Comparison of ENCODE assay signal across 18 cellular contexts in the genomic region with DNA sequence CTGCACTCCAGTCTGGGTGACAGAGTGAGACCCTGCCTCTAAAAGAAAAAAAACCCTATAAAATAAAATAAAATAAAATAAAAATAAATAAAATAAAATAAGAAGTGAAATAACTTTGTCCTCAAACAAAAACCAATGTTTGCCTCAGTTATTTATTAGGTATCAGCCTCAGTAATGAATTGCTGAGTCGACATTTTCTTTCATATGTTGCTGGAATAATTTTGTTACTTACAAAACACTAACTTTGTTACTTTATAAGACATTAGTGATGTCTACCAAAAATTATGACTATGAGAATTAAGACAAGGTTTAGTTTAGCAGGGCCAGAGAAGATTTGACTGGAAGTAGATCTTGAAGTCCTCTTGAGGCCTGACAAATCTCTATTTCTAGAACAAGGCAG.
DNase-seq lines count a peak whose midpoint lies in the region; ATAC-seq, FAIRE-seq and TF ChIP-seq lines count a peak whose summit lies in the region.
"Had no signal": no experiment of that assay in that cellular context is flagged by ENCODE, and none has a peak within 500 bp of the region (broad histone marks: within the 10 kb centered on the region; RNA-seq: fewer than 3 reads in every experiment).

No MANE protein-coding gene starts in this region.

- TF ChIP-seq POLR2A in A549 (IDR thresholded peaks at IDR 0.05; ENCODE audit: low read length) (no peak), IMR-90 (IDR thresholded peaks at IDR 0.05; ENCODE audit: low read depth, low read length) (no peak), K562 (conservative IDR thresholded peaks at IDR 0.05) (no peak), breast epithelium (IDR thresholded peaks at IDR 0.05) (no peak)

- H2BK5ac ChIP-seq in IMR-90 (ENCODE audit: low read depth, low read length, poor library complexity, severe bottlenecking): no peak overlapping the region
- no peak overlapping the region for H2BK5ac ChIP-seq in H9 (ENCODE audit: insufficient read length, low read length)

- H4K5ac ChIP-seq in IMR-90 (ENCODE audit: low read depth, low read length) (no peak overlapping the region), H9 (ENCODE audit: insufficient read length, low read depth, low read length) (no peak overlapping the region)

- H3K27ac ChIP-seq in A549: no peak overlapping the region
- H3K27ac ChIP-seq in IMR-90 (ENCODE audit: insufficient read depth, low read length): no peak overlapping the region
- no peak overlapping the region for H3K27ac ChIP-seq in K562 (ENCODE audit: extremely low read depth, low read depth, low read length)
- no peak overlapping the region for H3K27ac ChIP-seq in breast epithelium
- H3K27ac ChIP-seq in H9 (ENCODE audit: insufficient read length, low read depth, low read length): no peak overlapping the region
- H3K27ac ChIP-seq: GM23248 had no signal

- H2AFZ ChIP-seq in IMR-90 (replicated peaks; ENCODE audit: low read length, poor library complexity) (no peak overlapping the region), K562 (ENCODE audit: low read depth, low read length) (no peak overlapping the region), H9 (ENCODE audit: low read length) (no peak overlapping the region)
- H2AFZ ChIP-seq: GM23248 had no signal

- no peaks in the 10 kb centered on the region for H3K27me3 Mint-ChIP-seq in H9 (ENCODE audit: low read depth)
- H3K27me3 Mint-ChIP-seq: CD4-positive, alpha-beta memory T cell had no signal

- H3K9ac ChIP-seq in IMR-90 (ENCODE audit: low read depth, low read length) (no peak overlapping the region), K562 (ENCODE audit: insufficient read depth in 1 of 2, low read depth in 2 of 2, low read length in 2 of 2) (no peak overlapping the region), H9 (ENCODE audit: extremely low read depth, insufficient read length, low read length) (no peak overlapping the region)
- H3K9ac ChIP-seq: GM23248 had no signal

- no peaks in the 10 kb centered on the region for H3K9me3 Mint-ChIP-seq in H9

- H4K91ac ChIP-seq in IMR-90 (ENCODE audit: insufficient read depth, low read depth, low read length) (no peak overlapping the region), H9 (ENCODE audit: insufficient read length, low read depth, low read length) (no peak overlapping the region)

- TF ChIP-seq RAD21 in A549 (conservative IDR thresholded peaks at IDR 0.05 in 1 of 2, IDR thresholded peaks at IDR 0.05 in 1 of 2): no peak
- TF ChIP-seq RAD21 in IMR-90 (IDR thresholded peaks at IDR 0.05; ENCODE audit: low read length): no peak
- no peak for TF ChIP-seq RAD21 in K562 (CRISPR knock-in tag; conservative IDR thresholded peaks at IDR 0.05 in 1 of 2, IDR thresholded peaks at IDR 0.05 in 1 of 2)

- no peak overlapping the region for H2AK5ac ChIP-seq in IMR-90 (ENCODE audit: low read depth, low read length)
- no peak overlapping the region for H2AK5ac ChIP-seq in H9 (ENCODE audit: insufficient read length, low read length)

- H3K9me3 ChIP-seq in A549 (no peaks in the 10 kb centered on the region), IMR-90 (ENCODE audit: control insufficient read depth, insufficient read depth, low read length) (no peaks in the 10 kb centered on the region), K562 (replicated peaks; ENCODE audit: control insufficient read depth, insufficient read depth, low read depth, low read length) (no peaks in the 10 kb centered on the region), breast epithelium (no peaks in the 10 kb centered on the region), H9 (ENCODE audit: control insufficient read depth, low read depth, low read length) (no peaks in the 10 kb centered on the region)
- H3K9me3 ChIP-seq: HAP-1 had no signal

- no peak for TF ChIP-seq CTCF in A549 (IDR thresholded peaks at IDR 0.05)
- TF ChIP-seq CTCF in IMR-90 (conservative IDR thresholded peaks at IDR 0.05; ENCODE audit: low read depth, low read length): no peak
- no peak for TF ChIP-seq CTCF in K562 (IDR thresholded peaks at IDR 0.05 in 2 of 3, conservative IDR thresholded peaks at IDR 0.05 in 1 of 3; ENCODE audit: insufficient read depth in 2 of 3, low read depth in 1 of 3, low read length in 3 of 3)
- TF ChIP-seq CTCF in breast epithelium (IDR thresholded peaks at IDR 0.05): no peak
- TF ChIP-seq CTCF in H9 (conservative IDR thresholded peaks at IDR 0.05): no peak

- no peak for DNase-seq in A549 (ENCODE audit: low read depth in 1 of 2, low spot score in 1 of 2)
- no peak for DNase-seq in IMR-90
- no peak for DNase-seq in K562 (ENCODE audit: extremely low read depth in 1 of 4, low spot score in 3 of 4)
- no peak for DNase-seq in breast epithelium (ENCODE audit: low spot score in 2 of 2)
- no peak for DNase-seq in H9
- DNase-seq: 8988T; C1 segment of cervical spinal cord; Calu3; CD4-positive, alpha-beta memory T cell; COR-L47; DMS53; DMS79 treated with DMSO at 0.1 percent for 48 hours; GM23248; HFFc6 had no signal

- BruUV-seq in IMR-90 (replicated peaks; lab: Mats Ljungman, UMichigan) (no TSS peak), K562 (replicated peaks; lab: Mats Ljungman, UMichigan) (no TSS peak)

- no peaks in the 10 kb centered on the region for H4K20me1 ChIP-seq in IMR-90 (ENCODE audit: insufficient read depth, low read length)
- H4K20me1 ChIP-seq in K562 (replicated peaks; ENCODE audit: control insufficient read depth, insufficient read depth, low read length): no peaks in the 10 kb centered on the region
- H4K20me1 ChIP-seq in H9 (ENCODE audit: control insufficient read depth, insufficient read depth, insufficient read length): no peaks in the 10 kb centered on the region

- no peak overlapping the region for H3T11ph ChIP-seq in H9 (ENCODE audit: low read length)

- H3K23ac ChIP-seq in IMR-90 (ENCODE audit: low read depth, low read length): no peak overlapping the region
- no peak overlapping the region for H3K23ac ChIP-seq in H9 (ENCODE audit: insufficient read length, low read depth, low read length)

- intact Hi-C loops in IMR-90 (cut with micrococcal nuclease) (no loop called here), K562 (cut with micrococcal nuclease) (no loop called here), breast epithelium (cut with DNase I; ENCODE audit: low total_unique reads) (no loop called here)

- no peak overlapping the region for H2BK120ac ChIP-seq in IMR-90 (ENCODE audit: low read depth, low read length)
- H2BK120ac ChIP-seq in H9 (ENCODE audit: low read depth, low read length, poor library complexity, severe bottlenecking): no peak overlapping the region

- WGBS in A549 (ENCODE audit: missing lambda C conversion rate): 0% methylated on average over 1 of the region's 1 CpG
- no CpG with 5 or more reads among the region's 1 CpG for WGBS in IMR-90 (ENCODE audit: extremely low coverage in 2 of 2, insufficient read length in 1 of 2), 2 experiments
- 0% methylated on average over 1 of the region's 1 CpG for WGBS in K562 (ENCODE audit: insufficient coverage, low coverage, missing lambda C conversion rate)
- no CpG with 5 or more reads among the region's 1 CpG for WGBS in H9 (ENCODE audit: extremely low coverage, insufficient read length, low lambda C conversion rate)

- no peaks in the 10 kb centered on the region for H3K9me1 ChIP-seq in IMR-90 (ENCODE audit: insufficient read depth, low read length)
- H3K9me1 ChIP-seq in K562 (ENCODE audit: control insufficient read depth, insufficient read depth, low read length): no peaks in the 10 kb centered on the region

- H3K27me3 ChIP-seq in IMR-90 (ENCODE audit: control insufficient read depth, insufficient read depth, low read length) (no peaks in the 10 kb centered on the region), K562 (ENCODE audit: control insufficient read depth in 2 of 2, insufficient read depth in 2 of 2, low read length in 2 of 2) (no peaks in the 10 kb centered on the region), breast epithelium (no peaks in the 10 kb centered on the region), H9 (ENCODE audit: insufficient read depth, low read length) (no peaks in the 10 kb centered on the region)

- H3K27ac Mint-ChIP-seq in H9: no peak overlapping the region
- H3K27ac Mint-ChIP-seq: CD4-positive, alpha-beta memory T cell; HFFc6 had no signal

- dilution Hi-C loops in IMR-90 (cut with HindIII; ENCODE audit: low sequenced_read_pairs, unreplicated experiment): no loop called here

- H2BK20ac ChIP-seq in IMR-90 (ENCODE audit: low read depth, low read length) (no peak overlapping the region), H9 (ENCODE audit: low read depth, low read length, poor library complexity, severe bottlenecking) (no peak overlapping the region)

- no peak overlapping the region for H3K56ac ChIP-seq in IMR-90 (ENCODE audit: extremely low read depth, insufficient read depth, low read length)
- no peak overlapping the region for H3K56ac ChIP-seq in H9 (ENCODE audit: insufficient read length, low read depth, low read length)

- H4K8ac ChIP-seq in IMR-90 (ENCODE audit: low read depth in 2 of 2, low read length in 2 of 2): no peak overlapping the region
- H4K8ac ChIP-seq in H9 (replicated peaks; ENCODE audit: insufficient read length, low read depth, low read length): no peak overlapping the region

- H3K4me2 ChIP-seq in A549 (no peak overlapping the region), IMR-90 (ENCODE audit: low read depth, low read length) (no peak overlapping the region), K562 (ENCODE audit: insufficient read depth, low read length) (no peak overlapping the region), H9 (ENCODE audit: insufficient read depth, insufficient read length, low read length) (no peak overlapping the region)

- H2AK9ac ChIP-seq in IMR-90 (replicated peaks; ENCODE audit: low read depth, low read length, poor library complexity): no peak overlapping the region

- H3K36me3 ChIP-seq in IMR-90 (ENCODE audit: control insufficient read depth, insufficient read depth, low read length) (no peaks in the 10 kb centered on the region), K562 (ENCODE audit: control insufficient read depth, insufficient read depth, low read length) (no peaks in the 10 kb centered on the region), breast epithelium (no peaks in the 10 kb centered on the region)
- H3K36me3 ChIP-seq: HAP-1 had no signal

- H3K23me2 ChIP-seq in H9 (ENCODE audit: insufficient read length, low read depth, low read length, poor library complexity, severe bottlenecking): no peaks in the 10 kb centered on the region

- H2BK12ac ChIP-seq in H9 (ENCODE audit: insufficient read length, low read depth, low read length): no peak overlapping the region

- no peak overlapping the region for H3K4ac ChIP-seq in IMR-90 (ENCODE audit: low read depth, low read length)
- H3K4ac ChIP-seq in H9 (ENCODE audit: low read depth, low read length): no peak overlapping the region

- H3K4me3 ChIP-seq in A549 (no peak overlapping the region), IMR-90 (ENCODE audit: insufficient read depth, low read depth, low read length) (no peak overlapping the region), K562 (no peak overlapping the region), breast epithelium (no peak overlapping the region)
- H3K4me3 ChIP-seq: GM23248, HAP-1 had no signal

- H3K4me1 ChIP-seq in A549: no peaks in the 10 kb centered on the region
- H3K4me1 ChIP-seq in IMR-90 (ENCODE audit: control insufficient read depth, insufficient read depth, low read length): no peaks in the 10 kb centered on the region
- H3K4me1 ChIP-seq in K562 (replicated peaks in 1 of 2; ENCODE audit: control insufficient read depth in 2 of 2, insufficient read depth in 2 of 2, low read length in 2 of 2): no peaks in the 10 kb centered on the region
- H3K4me1 ChIP-seq in breast epithelium: no peaks in the 10 kb centered on the region
- no peaks in the 10 kb centered on the region for H3K4me1 ChIP-seq in H9 (ENCODE audit: insufficient read depth, low read length)
- H3K4me1 ChIP-seq: HAP-1 had no signal

- no peaks in the 10 kb centered on the region for H3K4me1 Mint-ChIP-seq in H9
- H3K4me1 Mint-ChIP-seq: CD4-positive, alpha-beta memory T cell had no signal

- H3K79me1 ChIP-seq in IMR-90 (ENCODE audit: low read depth in 1 of 2, low read length in 2 of 2): no peaks in the 10 kb centered on the region
- no peaks in the 10 kb centered on the region for H3K79me1 ChIP-seq in H9 (ENCODE audit: insufficient read depth, low read depth, low read length, poor library complexity, severe bottlenecking)

- no peak for FAIRE-seq in A549 (lab: Jason Lieb, UNC)
- FAIRE-seq in K562 (lab: Jason Lieb, UNC): no peak
- FAIRE-seq: GM12892, GM19239 had no signal

- CTCF ChIA-PET in A549 (lab: Yijun Ruan, JAX) (no interaction called here), IMR-90 (lab: Yijun Ruan, JAX) (no interaction called here), K562 (lab: Yijun Ruan, JAX; ENCODE audit: low intra/inter-chr PET ratio) (no interaction called here)

- H3K4me3 Mint-ChIP-seq in H9: no peak overlapping the region
- H3K4me3 Mint-ChIP-seq: CD4-positive, alpha-beta memory T cell; HFFc6 had no signal

- no peak for TF ChIP-seq EP300 in A549 (IDR thresholded peaks at IDR 0.05)
- no peak for TF ChIP-seq EP300 in K562 (IDR thresholded peaks at IDR 0.05; ENCODE audit: low read length)

- POLR2A ChIA-PET in A549 (lab: Yijun Ruan, JAX) (no interaction called here), IMR-90 (lab: Charles Lee; ENCODE audit: unreplicated experiment) (no interaction called here), K562 (lab: Yijun Ruan, JAX) (interaction anchor here (0.6 kb wide), 1 partner anchor 118 kb away, joined by 3 read pairs; no protein-coding TSS in a partner anchor)

- no peak for ATAC-seq in A549
- no peak for ATAC-seq in IMR-90 (ENCODE audit: low read depth)
- ATAC-seq in K562: no peak
- ATAC-seq in GM19023 (IDR thresholded peaks at IDR 0.05; ENCODE audit: unreplicated experiment): no peak

- H3K14ac ChIP-seq in IMR-90 (replicated peaks; ENCODE audit: low read depth, low read length) (no peak overlapping the region), H9 (ENCODE audit: insufficient read depth, low read length) (no peak overlapping the region)

- in situ Hi-C loops in IMR-90 (cut with MboI; ENCODE audit: low sequenced_read_pairs): no loop called here
- in situ Hi-C loops in K562 (cut with MboI): no loop called here

- no peak overlapping the region for H3K18ac ChIP-seq in IMR-90 (ENCODE audit: low read depth, low read length)
- no peak overlapping the region for H3K18ac ChIP-seq in H9 (ENCODE audit: insufficient read length, low read depth, low read length)

- H3K79me2 ChIP-seq in K562 (ENCODE audit: control insufficient read depth, insufficient read depth, low read length) (no peaks in the 10 kb centered on the region), H9 (ENCODE audit: insufficient read depth, low read length) (no peaks in the 10 kb centered on the region)

- H2BK15ac ChIP-seq in IMR-90 (ENCODE audit: low read depth, low read length) (no peak overlapping the region), H9 (ENCODE audit: low read depth, low read length) (no peak overlapping the region)

- no peaks in the 10 kb centered on the region for H3K36me3 Mint-ChIP-seq in H9 (ENCODE audit: insufficient read depth in 1 of 3, low read depth in 3 of 3)
- H3K36me3 Mint-ChIP-seq: CD4-positive, alpha-beta memory T cell had no signal

Comparison
In these comparisons a context has a peak if more than half of its experiments do, and no peak if none do; other contexts are left out.
1. Of the 35 proteins assayed by ChIP-seq in both K562 and A549: peak only in K562: none; only in A549: none; in both: MAFK; in neither: 34.